In genomic region chr11:36010010-36010740, GRCh38 we compare ENCODE assay signal across 15 cellular contexts.
DNase-seq lines count a peak whose midpoint lies in the region; ATAC-seq, FAIRE-seq and TF ChIP-seq lines count a peak whose summit lies in the region.
"Had no signal": no experiment of that assay in that cellular context is flagged by ENCODE, and none has a peak within 500 bp of the region (broad histone marks: within the 10 kb centered on the region; RNA-seq: fewer than 3 reads in every experiment).

No MANE protein-coding gene starts in this region.

- no peaks in the 10 kb centered on the region for H3K4me1 Mint-ChIP-seq in T-helper 2 cell treated with Interferon-gamma antibody and Interleukin-4, amounts not matched to agents 5 μg/mL and 100 μg/mL, for 36 hours (ENCODE audit: low read depth)

- H3K9me1 ChIP-seq in IMR-90 (ENCODE audit: insufficient read depth, low read length), result peaks cover 8% of the 10 kb centered on the region

- H3K27ac Mint-ChIP-seq in T-helper 2 cell treated with Interferon-gamma antibody and Interleukin-4, amounts not matched to agents 5 μg/mL and 100 μg/mL, for 36 hours, result no peak overlapping the region

- intact Hi-C loops in IMR-90 (cut with micrococcal nuclease), result no loop called here

- peak overlapping the region; percentile 49 for H4K91ac ChIP-seq in IMR-90 (ENCODE audit: insufficient read depth, low read depth, low read length)

- CTCF ChIA-PET in IMR-90 (lab: Yijun Ruan, JAX), result interaction anchor here (1.1 kb wide), 1 partner anchor 468 kb away, joined by 3 read pairs; no protein-coding TSS in a partner anchor

- peak overlapping the region; percentile 32; the same call in 1 of the 3 replicates for H2BK15ac ChIP-seq in IMR-90 (ENCODE audit: low read depth, low read length)

- no peaks in the 10 kb centered on the region for H3K36me3 ChIP-seq in IMR-90 (ENCODE audit: control insufficient read depth, insufficient read depth, low read length)
- no peaks in the 10 kb centered on the region for H3K36me3 ChIP-seq in endocrine pancreas (ENCODE audit: control insufficient read depth, insufficient read depth, low read length)
- H3K36me3 ChIP-seq in small intestine (ENCODE audit: control insufficient read depth in 2 of 2, insufficient read depth in 2 of 2, low read length in 2 of 2), result no peaks in the 10 kb centered on the region
- H3K36me3 ChIP-seq: colonic mucosa, WERI-Rb-1 had no signal

- in situ Hi-C loops in IMR-90 (cut with MboI; ENCODE audit: low sequenced_read_pairs), result no loop called here

- H3K27ac ChIP-seq in IMR-90 (ENCODE audit: insufficient read depth, low read length), result peak overlapping the region; percentile 22; the same call in 1 of the 2 replicates
- H3K27ac ChIP-seq in small intestine (ENCODE audit: low read depth in 1 of 2, low read length in 1 of 2), result no peak overlapping the region
- H3K27ac ChIP-seq: colonic mucosa, WERI-Rb-1 had no signal

- peak overlapping the region; percentile 89 for H3K4me2 ChIP-seq in IMR-90 (ENCODE audit: low read depth, low read length)

- peaks cover 14 to 36% of the 10 kb centered on the region in 2 experiments; a peak in 3 of 4 replicates for H3K79me1 ChIP-seq in IMR-90 (ENCODE audit: low read depth in 1 of 2, low read length in 2 of 2)

- H3K56ac ChIP-seq in IMR-90 (ENCODE audit: extremely low read depth, insufficient read depth, low read length), result peak overlapping the region; percentile 4; the same call in 1 of the 2 replicates

- peak overlapping the region; percentile 18; the same call in 1 of the 2 replicates for H4K5ac ChIP-seq in IMR-90 (ENCODE audit: low read depth, low read length)

- TF ChIP-seq RAD21 in IMR-90 (IDR thresholded peaks at IDR 0.05; ENCODE audit: low read length), result no peak

- H2AFZ ChIP-seq in IMR-90 (replicated peaks; ENCODE audit: low read length, poor library complexity), result no peak overlapping the region

- no peaks in the 10 kb centered on the region for H3K9me3 ChIP-seq in IMR-90 (ENCODE audit: control insufficient read depth, insufficient read depth, low read length)
- no peaks in the 10 kb centered on the region for H3K9me3 ChIP-seq in endocrine pancreas (ENCODE audit: control insufficient read depth, low read length)
- H3K9me3 ChIP-seq in small intestine (ENCODE audit: control insufficient read depth, low read depth), result no peaks in the 10 kb centered on the region
- H3K9me3 ChIP-seq: colonic mucosa had no signal

- H3K4me3 ChIP-seq in IMR-90 (ENCODE audit: insufficient read depth, low read depth, low read length) (no peak overlapping the region), endocrine pancreas (ENCODE audit: control insufficient read depth, insufficient read depth, low read length) (peak overlapping the region; percentile 30), small intestine (ENCODE audit: low read depth in 1 of 2, low read length in 2 of 2) (no peak overlapping the region)
- H3K4me3 ChIP-seq: colonic mucosa had no signal

- no peak for TF ChIP-seq POLR2A in IMR-90 (IDR thresholded peaks at IDR 0.05; ENCODE audit: low read depth, low read length)

- no CpG with 5 or more reads among the region's 2 CpGs for WGBS in IMR-90 (ENCODE audit: extremely low coverage in 2 of 2, insufficient read length in 1 of 2), 2 experiments
- WGBS in small intestine, 3 donors, result 64 to 75% (median 64%) methylated on average over 2 of the region's 2 CpGs

- no peaks in the 10 kb centered on the region; the same call in 1 of the 2 replicates for H4K20me1 ChIP-seq in IMR-90 (ENCODE audit: insufficient read depth, low read length)

- BruUV-seq in IMR-90 (replicated peaks; lab: Mats Ljungman, UMichigan), result no TSS peak

- H3K4me3 Mint-ChIP-seq in T-helper 2 cell treated with Interferon-gamma antibody and Interleukin-4, amounts not matched to agents 5 μg/mL and 100 μg/mL, for 36 hours, result no peak overlapping the region

- dilution Hi-C loops in IMR-90 (cut with HindIII; ENCODE audit: low sequenced_read_pairs, unreplicated experiment), result no loop called here

- H3K14ac ChIP-seq in IMR-90 (replicated peaks; ENCODE audit: low read depth, low read length), result peak overlapping the region; percentile 42

- H3K36me3 Mint-ChIP-seq in T-helper 2 cell treated with Interferon-gamma antibody and Interleukin-4, amounts not matched to agents 5 μg/mL and 100 μg/mL, for 36 hours (ENCODE audit: low read depth), result no peaks in the 10 kb centered on the region

- peak; percentile 57 for DNase-seq in IMR-90
- DNase-seq in RPMI7951 (ENCODE audit: low read depth), result peak; percentile 24
- DNase-seq in pons (ENCODE audit: low spot score), result peak; percentile 73
- no peak for DNase-seq in small intestine
- no peak for DNase-seq in foreskin melanocyte
- DNase-seq in T-helper 2 cell treated with Interferon-gamma antibody and Interleukin-4, amounts not matched to agents 5 μg/mL and 100 μg/mL, for 36 hours (ENCODE audit: low spot score), result no peak
- DNase-seq: activated T-cell treated with anti-CD3 and anti-CD28 coated beads, Interleukin-2, amount 50 U/mL, for 48 hours; Caco-2; colonic mucosa; MV-4-11; right cardiac atrium; WERI-Rb-1 had no signal

- peak overlapping the region; percentile 74 for H3K23ac ChIP-seq in IMR-90 (ENCODE audit: low read depth, low read length)

- peaks cover 5% of the 10 kb centered on the region for H3K9me3 Mint-ChIP-seq in T-helper 2 cell treated with Interferon-gamma antibody and Interleukin-4, amounts not matched to agents 5 μg/mL and 100 μg/mL, for 36 hours

- POLR2A ChIA-PET in IMR-90 (lab: Charles Lee; ENCODE audit: unreplicated experiment), result no interaction called here

- peak overlapping the region; percentile 71 for H2BK120ac ChIP-seq in IMR-90 (ENCODE audit: low read depth, low read length)

- no peak for TF ChIP-seq CTCF in IMR-90 (conservative IDR thresholded peaks at IDR 0.05; ENCODE audit: low read depth, low read length)

- H2AK5ac ChIP-seq in IMR-90 (ENCODE audit: low read depth, low read length), result peak overlapping the region; percentile 42

- ATAC-seq in IMR-90 (ENCODE audit: low read depth) (peak; percentile 76), HG03108 (IDR thresholded peaks at IDR 0.05; ENCODE audit: unreplicated experiment) (no peak)
- ATAC-seq: right cardiac atrium had no signal

- peak overlapping the region; percentile 73; the same call in 1 of the 2 replicates for H3K4ac ChIP-seq in IMR-90 (ENCODE audit: low read depth, low read length)

- peak overlapping the region; percentile 73 for H2BK5ac ChIP-seq in IMR-90 (ENCODE audit: low read depth, low read length, poor library complexity, severe bottlenecking)

- H3K4me1 ChIP-seq in IMR-90 (ENCODE audit: control insufficient read depth, insufficient read depth, low read length) (peaks cover 16% of the 10 kb centered on the region), endocrine pancreas (ENCODE audit: control insufficient read depth, insufficient read depth, low read length) (peaks cover 22% of the 10 kb centered on the region), small intestine (ENCODE audit: control insufficient read depth in 2 of 2, insufficient read depth in 1 of 2, low read depth in 1 of 2, low read length in 1 of 2) (no peaks in the 10 kb centered on the region)
- H3K4me1 ChIP-seq: colonic mucosa had no signal

- FAIRE-seq in small intestine (lab: Jason Lieb, UNC), result no peak
- FAIRE-seq: urothelium cell line had no signal

- no peaks in the 10 kb centered on the region for H3K27me3 ChIP-seq in IMR-90 (ENCODE audit: control insufficient read depth, insufficient read depth, low read length)
- no peaks in the 10 kb centered on the region for H3K27me3 ChIP-seq in endocrine pancreas (ENCODE audit: control insufficient read depth, insufficient read depth, low read length)
- no peaks in the 10 kb centered on the region for H3K27me3 ChIP-seq in small intestine (ENCODE audit: control insufficient read depth in 2 of 2, insufficient read depth in 2 of 2, low read length in 2 of 2)
- H3K27me3 ChIP-seq: colonic mucosa had no signal

- H3K27me3 Mint-ChIP-seq in T-helper 2 cell treated with Interferon-gamma antibody and Interleukin-4, amounts not matched to agents 5 μg/mL and 100 μg/mL, for 36 hours (ENCODE audit: low read depth), result peaks cover 5% of the 10 kb centered on the region

- peak overlapping the region; percentile 73; the same call in 1 of the 2 replicates for H3K18ac ChIP-seq in IMR-90 (ENCODE audit: low read depth, low read length)

- H3K9ac ChIP-seq in IMR-90 (ENCODE audit: low read depth, low read length), result no peak overlapping the region
- H3K9ac ChIP-seq in endocrine pancreas (ENCODE audit: control insufficient read depth, insufficient read depth, low read length), result no peak overlapping the region

- H2BK20ac ChIP-seq in IMR-90 (ENCODE audit: low read depth, low read length), result peak overlapping the region; percentile 28

- H2AK9ac ChIP-seq in IMR-90 (replicated peaks; ENCODE audit: low read depth, low read length, poor library complexity), result no peak overlapping the region

- peak overlapping the region in 1 of 2 experiments; percentile 22; a peak in 1 of 4 replicates for H4K8ac ChIP-seq in IMR-90 (ENCODE audit: low read depth in 2 of 2, low read length in 2 of 2)

TF ChIP-seq in IMR-90, 13 proteins besides CTCF, POLR2A, EP300 and RAD21 (continues in another document):
- TF ChIP-seq SMC3 (IDR thresholded peaks at IDR 0.05; ENCODE audit: low read depth, low read length) (no peak), USF2 (IDR thresholded peaks at IDR 0.05; ENCODE audit: low read depth, low read length) (no peak), BHLHE40 (IDR thresholded peaks at IDR 0.05; ENCODE audit: low read depth, low read length) (no peak), MXI1 (IDR thresholded peaks at IDR 0.05; ENCODE audit: borderline replicate concordance, low read depth, low read length) (no peak), RFX5 (IDR thresholded peaks at IDR 0.05; ENCODE audit: low read depth, low read length) (no peak), RCOR1 (IDR thresholded peaks at IDR 0.05; ENCODE audit: insufficient replicate concordance, low read length) (no peak), ELK1 (IDR thresholded peaks at IDR 0.05; ENCODE audit: borderline replicate concordance, low read depth, low read length) (no peak), MAFK (IDR thresholded peaks at IDR 0.05; ENCODE audit: low read depth, low read length) (no peak)

Comparison
In these comparisons a context has a peak if more than half of its experiments do, and no peak if none do; other contexts are left out.
1. DNase-seq: peak in IMR-90 (single experiment), RPMI7951 (single experiment) and pons (single experiment); none in small intestine (single experiment), foreskin melanocyte (single experiment) and T-helper 2 cell treated with Interferon-gamma antibody and Interleukin-4, amounts not matched to agents 5 μg/mL and 100 μg/mL, for 36 hours (single experiment).